In the genomic region with DNA sequence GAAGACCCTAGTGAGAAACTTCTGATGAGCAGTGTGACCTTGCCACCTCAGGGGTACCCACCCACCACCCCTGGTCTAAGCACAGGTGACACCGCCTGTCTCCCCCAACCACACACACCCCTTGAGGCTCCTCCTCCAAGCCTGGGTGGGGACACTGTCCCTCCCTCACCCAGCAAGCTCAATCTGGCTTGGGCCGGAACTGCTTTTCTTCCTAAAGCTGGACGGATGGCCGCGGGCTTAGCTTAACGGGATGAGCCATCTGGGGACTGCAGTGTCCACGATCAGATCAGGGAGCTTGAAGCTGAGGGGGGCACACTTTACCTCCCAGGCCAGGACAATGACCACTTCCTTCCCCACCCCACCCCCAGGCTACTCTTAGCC, we compare ENCODE assay signal across 8 cellular contexts. TPM values are rescaled to one million over a fixed set of nuclear protein-coding genes. Genes with fewer than 3 reads are reported as not detected.
DNase-seq lines count a peak whose midpoint lies in the region; ATAC-seq and TF ChIP-seq lines count a peak whose summit lies in the region.
"Not testable (repeated sequence)": the region's sequence is repeated elsewhere in the genome, so short reads cannot be mapped to it uniquely, and the experiment has no call there.
"Had no signal": no experiment of that assay in that cellular context is flagged by ENCODE, and none has a peak within 500 bp of the region (broad histone marks: within the 10 kb centered on the region; RNA-seq: fewer than 3 reads in every experiment).

No MANE protein-coding gene starts in this region.

- intact Hi-C loops in CD8-positive, alpha-beta T cell (cut with DNase I, micrococcal nuclease); PC-9 (cut with micrococcal nuclease; ENCODE audit: unreplicated experiment); esophagus squamous epithelium (cut with DNase I): not testable (repeated sequence)

- TF ChIP-seq CTCF in CD8-positive, alpha-beta T cell (IDR thresholded peaks at IDR 0.05); PC-9 (conservative IDR thresholded peaks at IDR 0.05); esophagus squamous epithelium (IDR thresholded peaks at IDR 0.05); neural progenitor cell (IDR thresholded peaks at IDR 0.05): not testable (repeated sequence)

- CTCF ChIA-PET in CD8-positive, alpha-beta T cell (lab: Charles Lee) = interaction anchor here (1.0 kb wide), 1 partner anchor 77 kb away, joined by 3 read pairs; the partner anchor contains the start of gene PLXNB3
- CTCF ChIA-PET in PC-9 (lab: Charles Lee) = interaction anchor here (0.6 kb wide), 2 partner anchors 25 to 86 kb away, joined by 3 to 6 read pairs; no protein-coding TSS in a partner anchor

- H3K36me3 Mint-ChIP-seq in CD8-positive, alpha-beta T cell; neural progenitor cell: not testable (repeated sequence)

- POLR2A ChIA-PET in CD8-positive, alpha-beta T cell (lab: Charles Lee) = not testable (repeated sequence)
- POLR2A ChIA-PET in PC-9 (lab: Charles Lee; ENCODE audit: unreplicated experiment) = interaction anchor here (0.7 kb wide), 1 partner anchor 13 kb away, joined by 3 read pairs; the partner anchor contains the start of gene PNCK

- no CpG with 5 or more reads among the region's 7 CpGs for WGBS in esophagus squamous epithelium, 2 donors

- BruUV-seq in PC-9 (replicated peaks; lab: Mats Ljungman, UMichigan) = not testable (repeated sequence)

- not testable (repeated sequence) for H3K27me3 Mint-ChIP-seq in CD8-positive, alpha-beta T cell (ENCODE audit: low read depth); neural progenitor cell (ENCODE audit: insufficient read depth, low read depth)

- not testable (repeated sequence) for H3K36me3 ChIP-seq in CD8-positive, alpha-beta T cell (ENCODE audit: insufficient read depth, low read length); PC-9 (ENCODE audit: low read depth); esophagus squamous epithelium; neural progenitor cell

- H3K27me3 ChIP-seq in CD8-positive, alpha-beta T cell (ENCODE audit: insufficient read depth, low read length); PC-9 (ENCODE audit: insufficient read depth, low read depth); esophagus squamous epithelium; neural progenitor cell: not testable (repeated sequence)

- H3K27ac ChIP-seq in CD8-positive, alpha-beta T cell (ENCODE audit: low read depth, low read length); PC-9: not testable (repeated sequence)
- H3K27ac ChIP-seq in esophagus squamous epithelium = peak overlapping the region in 3 of 4 donors; percentile 9 to 71 (median 66)
- H3K27ac ChIP-seq in neural progenitor cell = peak overlapping the region; percentile 97

- H3K4me3 Mint-ChIP-seq in CD8-positive, alpha-beta T cell = peak overlapping the region; percentile 45
- peak overlapping the region; percentile 75 for H3K4me3 Mint-ChIP-seq in neural progenitor cell

- H3K27ac Mint-ChIP-seq in CD8-positive, alpha-beta T cell = not testable (repeated sequence)
- H3K27ac Mint-ChIP-seq in neural progenitor cell = peak overlapping the region; percentile 97

- not testable (repeated sequence) for H3F3A ChIP-seq in PC-9 (ENCODE audit: insufficient read depth, low read depth)
- peaks cover 40% of the 10 kb centered on the region for H3F3A ChIP-seq in neural progenitor cell (ENCODE audit: low read depth)

- H3K9me2 ChIP-seq in PC-9 (ENCODE audit: insufficient read depth) = not testable (repeated sequence)

- H3K4me3 ChIP-seq in CD8-positive, alpha-beta T cell (ENCODE audit: low read depth, low read length); PC-9; esophagus squamous epithelium: not testable (repeated sequence)
- peak overlapping the region; percentile 61 for H3K4me3 ChIP-seq in neural progenitor cell

- H2AFZ ChIP-seq in PC-9; neural progenitor cell (replicated peaks): not testable (repeated sequence)

- H3K4me1 Mint-ChIP-seq in CD8-positive, alpha-beta T cell (ENCODE audit: low read depth) = not testable (repeated sequence)
- H3K4me1 Mint-ChIP-seq in neural progenitor cell = peaks cover 20% of the 10 kb centered on the region

- not testable (repeated sequence) for H3K9me3 ChIP-seq in CD8-positive, alpha-beta T cell (ENCODE audit: low read length); PC-9 (ENCODE audit: insufficient read depth, low read depth); esophagus squamous epithelium; neural progenitor cell (ENCODE audit: low read depth)

- not testable (repeated sequence) for TF ChIP-seq POLR2A in esophagus squamous epithelium (IDR thresholded peaks at IDR 0.05)

- not testable (repeated sequence) for ATAC-seq in CD8-positive, alpha-beta T cell

- H3K79me2 ChIP-seq in PC-9 (ENCODE audit: low read depth) = not testable (repeated sequence)
- peaks cover 45% of the 10 kb centered on the region for H3K79me2 ChIP-seq in neural progenitor cell (ENCODE audit: low read depth)

- H4K20me1 ChIP-seq in PC-9 (ENCODE audit: insufficient read depth) = not testable (repeated sequence)
- H4K20me1 ChIP-seq in neural progenitor cell (ENCODE audit: low read depth) = peaks cover 28% of the 10 kb centered on the region

- H3K9ac ChIP-seq in neural progenitor cell = not testable (repeated sequence)

- not testable (repeated sequence) for H3K4me1 ChIP-seq in CD8-positive, alpha-beta T cell (ENCODE audit: insufficient read depth, low read length); PC-9 (replicated peaks; ENCODE audit: insufficient read depth); neural progenitor cell
- peaks cover 0 to 42% (median 8%) of the 10 kb centered on the region in 3 donors for H3K4me1 ChIP-seq in esophagus squamous epithelium

- not testable (repeated sequence) for H3K9me3 Mint-ChIP-seq in CD8-positive, alpha-beta T cell
- H3K9me3 Mint-ChIP-seq in neural progenitor cell = peaks cover 14% of the 10 kb centered on the region

- DNase-seq in CD8-positive, alpha-beta T cell; PC-9; esophagus squamous epithelium (lab: John Stamatoyannopoulos, UW): not testable (repeated sequence)
- peak; percentile 79 for DNase-seq in neural progenitor cell (ENCODE audit: low spot score)

- peak overlapping the region; percentile 72; the same call in 1 of the 2 replicates for H3K4me2 ChIP-seq in PC-9
- peak overlapping the region; percentile 89 for H3K4me2 ChIP-seq in neural progenitor cell

RNA-seq across cellular contexts. Expression of gene SLC6A8, which starts 1.1 kb away (rescaled TPM):
- total RNA-seq in CD8-positive, alpha-beta T cell = 1 to 10 TPM; 2.7 to 2.9 TPM
- 37.6 and 40.5 TPM in 2 replicates for total RNA-seq in PC-9 (2021)
- 10 to 100 TPM; 19.5 to 36.2 (median 25.4) TPM for total RNA-seq in esophagus squamous epithelium
- 94.1 and 191 TPM in 2 replicates for total RNA-seq in neural progenitor cell (ENCODE audit: low replicate concordance)

RNA-seq across cellular contexts. Expression of gene PNCK, which starts 13.1 kb away (rescaled TPM):
- under 1 TPM; 0.44 to 0.68 TPM for total RNA-seq in CD8-positive, alpha-beta T cell
- total RNA-seq in PC-9 (2021) (1.0 and 4.4 TPM in 2 replicates), esophagus squamous epithelium (1 to 10 TPM in 2 of 4 donors, under 1 TPM in 1, not detected in 1; 0.82 to 5.7 (median 1.5) TPM), neural progenitor cell (ENCODE audit: low replicate concordance) (19.7 and 53.5 TPM in 2 replicates)
- total RNA-seq: activated B cell treated with CpG ODN at 0.5 μM for 24 hours; activated CD8-positive, alpha-beta memory T cell treated with anti-CD3 and anti-CD28 coated beads, Interleukin-2, amount 10 ng/mL, durations not matched to agents 7 days and 5 days; body of pancreas had no signal

RNA-seq across cellular contexts. Expression of gene BCAP31, which starts 37.5 kb away (rescaled TPM):
- 10 to 100 TPM; 35.3 to 39.1 TPM for total RNA-seq in CD8-positive, alpha-beta T cell
- total RNA-seq in PC-9 (2021) (522 and 541 TPM in 2 replicates), esophagus squamous epithelium (100 to 1,000 TPM in 3 of 4 donors, 10 to 100 TPM in 1; 99.2 to 180 (median 142) TPM), neural progenitor cell (ENCODE audit: low replicate concordance) (52.5 and 68.7 TPM in 2 replicates)

RNA-seq across cellular contexts. Expression of gene ABCD1, which starts 38.0 kb away (rescaled TPM):
- 1 to 10 TPM; 5.2 to 6.4 TPM for total RNA-seq in CD8-positive, alpha-beta T cell
- total RNA-seq in PC-9 (2021) (40.0 and 44.9 TPM in 2 replicates), esophagus squamous epithelium (1 to 10 TPM; 1.8 to 5.0 (median 3.5) TPM), neural progenitor cell (ENCODE audit: low replicate concordance) (0.79 and 5.0 TPM in 2 replicates)

RNA-seq across cellular contexts. Expression of gene DUSP9, which starts 39.7 kb away (rescaled TPM):
- total RNA-seq in CD8-positive, alpha-beta T cell = not detected
- 1.3 and 1.8 TPM in 2 replicates for total RNA-seq in PC-9 (2021)
- total RNA-seq in esophagus squamous epithelium = 1 to 10 TPM in 2 of 4 donors, under 1 TPM in 2; 0.38 to 4.0 (median 1.3) TPM
- 0.21 and 2.0 TPM in 2 replicates for total RNA-seq in neural progenitor cell (ENCODE audit: low replicate concordance)
- total RNA-seq: activated B cell treated with CpG ODN at 0.5 μM for 24 hours, body of pancreas, thyroid gland had no signal

Comparison
In these comparisons a context has a peak if more than half of its experiments do, and no peak if none do; other contexts are left out.
1. RNA of gene SLC6A8, which starts 1.1 kb away (total RNA-seq): 94.1 to 191 TPM in neural progenitor cell, 37.6 to 40.5 TPM in PC-9 and 19.5 to 36.2 TPM in esophagus squamous epithelium; 2.7 to 2.9 TPM in CD8-positive, alpha-beta T cell; every median in the first group is over 4 times any median in the second.